8 cellular contexts compared by ENCODE assay signal in genomic region chrX:64205441-64205734, GRCh38. TPM values are rescaled to one million over a fixed set of nuclear protein-coding genes. Genes with fewer than 3 reads are reported as not detected.
DNase-seq lines count a peak whose midpoint lies in the region; ATAC-seq, FAIRE-seq and TF ChIP-seq lines count a peak whose summit lies in the region.

TSS of gene AMER1 (minus strand) at chrX:64205708. CDS start at chrX:64193286, 12,422 bp downstream.

- TF ChIP-seq EP300 in gastroesophageal sphincter (IDR thresholded peaks at IDR 0.05) = no peak
- TF ChIP-seq EP300 in sigmoid colon (IDR thresholded peaks at IDR 0.05) = no peak

- CTCF ChIA-PET in AG04449 (lab: Yijun Ruan, JAX) = interaction anchor here (0.6 to 1.0 kb wide), 2 partner anchors 9 to 112 kb away, joined by 3 to 4 read pairs; no protein-coding TSS in a partner anchor

- POLR2A ChIA-PET in AG04449 (lab: Yijun Ruan, JAX) = no interaction called here

- TF ChIP-seq CTCF in AG04449 (IDR thresholded peaks at IDR 0.05; ENCODE audit: insufficient read depth, low read length, missing control alignments) (no peak), WERI-Rb-1 (IDR thresholded peaks at IDR 0.05; ENCODE audit: low read depth, low read length) (no peak), gastroesophageal sphincter (IDR thresholded peaks at IDR 0.05) (no peak), sigmoid colon (IDR thresholded peaks at IDR 0.05) (no peak), D721Med (IDR thresholded peaks at IDR 0.05; ENCODE audit: insufficient read depth, missing control alignments) (no peak)

- H3K36me3 ChIP-seq in WERI-Rb-1 (no peaks in the 10 kb centered on the region), gastroesophageal sphincter (no peaks in the 10 kb centered on the region), sigmoid colon (no peaks in the 10 kb centered on the region)

- intact Hi-C loops in sigmoid colon (cut with DNase I) = loop anchor here (5.0 to 10.0 kb wide), 4 partner anchors 111 to 1327 kb away; partner anchors contain the start of gene LAS1L

- peak within 1 kb of the TSS; percentile 77 for H3K27ac ChIP-seq in WERI-Rb-1
- H3K27ac ChIP-seq in gastroesophageal sphincter = peak within 1 kb of the TSS; percentile 89 to 95 (median 92)
- H3K27ac ChIP-seq in sigmoid colon = peak within 1 kb of the TSS; percentile 90 to 94 (median 93)

- FAIRE-seq in D721Med (lab: Jason Lieb, UNC) = no peak

- no peak for DNase-seq in AG04449 (ENCODE audit: low read depth, low spot score)
- DNase-seq in WERI-Rb-1 = no peak
- DNase-seq in sigmoid colon = no peak
- DNase-seq in NCI-H82 treated with DMSO at 0.1 percent for 48 hours (lab: John Stamatoyannopoulos, UW; ENCODE audit: unreplicated experiment) = no peak
- no peak for DNase-seq in D721Med (ENCODE audit: insufficient read length, low spot score)

- no peaks in the 10 kb centered on the region for H3K9me3 ChIP-seq in WERI-Rb-1 (ENCODE audit: severe bottlenecking)
- no peaks in the 10 kb centered on the region for H3K9me3 ChIP-seq in gastroesophageal sphincter
- H3K9me3 ChIP-seq in sigmoid colon = no peaks in the 10 kb centered on the region

- TF ChIP-seq POLR2A in gastroesophageal sphincter (IDR thresholded peaks at IDR 0.05) (no peak), sigmoid colon (IDR thresholded peaks at IDR 0.05) (no peak)

- peaks cover 19% of the 10 kb centered on the region for H3K27me3 ChIP-seq in WERI-Rb-1 (ENCODE audit: insufficient read depth, low read depth, severe bottlenecking)
- H3K27me3 ChIP-seq in gastroesophageal sphincter = no peaks in the 10 kb centered on the region
- H3K27me3 ChIP-seq in sigmoid colon = no peaks in the 10 kb centered on the region

- ATAC-seq in GM18907 (IDR thresholded peaks at IDR 0.05; ENCODE audit: unreplicated experiment) (peak; percentile 54), HG03097 (IDR thresholded peaks at IDR 0.05; ENCODE audit: low FRiP score, unreplicated experiment) (peak; percentile 27), gastroesophageal sphincter (peak; percentile 57)

- H3K4me1 ChIP-seq in gastroesophageal sphincter = peaks cover 0 to 46% (median 4%) of the 10 kb centered on the region in 3 donors
- H3K4me1 ChIP-seq in sigmoid colon = peaks cover 0 to 35% (median 23%) of the 10 kb centered on the region in 4 donors

- WGBS in gastroesophageal sphincter (ENCODE audit: low coverage in 1 of 2), 2 donors = no CpG with 5 or more reads among the region's 29 CpGs
- WGBS in sigmoid colon, 2 donors = 0% methylated on average over 29 of the region's 29 CpGs

- H3K4me3 ChIP-seq in AG04449 (ENCODE audit: low read depth, low read length) (peak within 1 kb of the TSS; percentile 65), WERI-Rb-1 (ENCODE audit: low read depth, low read length) (peak within 1 kb of the TSS; percentile 34), gastroesophageal sphincter (peak within 1 kb of the TSS; percentile 74), sigmoid colon (peak within 1 kb of the TSS; percentile 53 to 72 (median 68))

RNA-seq across cellular contexts. Expression of gene AMER1, which starts in this region (rescaled TPM):
- total RNA-seq in gastroesophageal sphincter (1 to 10 TPM; 3.4 to 9.5 (median 7.2) TPM), sigmoid colon (1 to 10 TPM; 4.3 to 7.5 (median 6.1) TPM)
- polyA plus RNA-seq in sigmoid colon = 1 to 10 TPM; 1.2 to 3.0 (median 2.5) TPM
